Comparison of ENCODE assay signal across 7 cellular contexts in genomic region chr9:67468326-67468725, GRCh38.
DNase-seq lines count a peak whose midpoint lies in the region; ATAC-seq, FAIRE-seq and TF ChIP-seq lines count a peak whose summit lies in the region.
"Not testable (repeated sequence)": the region's sequence is repeated elsewhere in the genome, so short reads cannot be mapped to it uniquely, and the experiment has no call there.

No MANE protein-coding gene starts in this region.

- RAD21 ChIA-PET in GM12878 (lab: Charles Lee; ENCODE audit: unreplicated experiment), result not testable (repeated sequence)

- TF ChIP-seq RAD21 in GM12878 (IDR thresholded peaks at IDR 0.05; ENCODE audit: insufficient read depth, low read depth, low read length), result not testable (repeated sequence)

- not testable (repeated sequence) for FAIRE-seq in GM12878 (lab: Jason Lieb, UNC)

- not testable (repeated sequence) for H3K27ac ChIP-seq in GM12878 (ENCODE audit: control insufficient read depth, insufficient read depth)

- H3K4me1 ChIP-seq in GM12878 (ENCODE audit: control insufficient read depth, insufficient read depth, low read length), result not testable (repeated sequence)

- H4K20me1 ChIP-seq in GM12878 (ENCODE audit: control insufficient read depth, insufficient read depth), result not testable (repeated sequence)

- not testable (repeated sequence) for H3K9ac ChIP-seq in GM12878 (ENCODE audit: control insufficient read depth, insufficient read depth, low read length)

- DNase-seq in GM12878 (ENCODE audit: low read depth, low spot score), result not testable (repeated sequence)

- not testable (repeated sequence) for TF ChIP-seq CTCF in GM12878 (IDR thresholded peaks at IDR 0.05 in 2 of 3, conservative IDR thresholded peaks at IDR 0.05 in 1 of 3; ENCODE audit: control insufficient read depth in 2 of 3, extremely low read depth in 1 of 3, insufficient read depth in 1 of 3, low read depth in 3 of 3, low read length in 3 of 3)

- not testable (repeated sequence) for TF ChIP-seq POLR2A in GM12878 (IDR thresholded peaks at IDR 0.05; ENCODE audit: low read depth, low read length)

- not testable (repeated sequence) for H3K79me2 ChIP-seq in GM12878 (ENCODE audit: control insufficient read depth, insufficient read depth, low read length)

- not testable (repeated sequence) for H3K9me3 ChIP-seq in GM12878 (replicated peaks; ENCODE audit: control insufficient read depth, insufficient read depth, low read length)

- H3K36me3 ChIP-seq in GM12878 (ENCODE audit: control insufficient read depth in 2 of 2, insufficient read depth in 2 of 2, low read length in 1 of 2), result not testable (repeated sequence)

- not testable (repeated sequence) for BruUV-seq in GM12878 (replicated peaks; lab: Mats Ljungman, UMichigan)

- no CpG with 5 or more reads among the region's 1 CpG for WGBS in GM12878 (ENCODE audit: insufficient coverage, insufficient replicate concordance, low lambda C conversion rate, missing lambda C conversion rate)

- SMC1A ChIA-PET in GM12878 (lab: Charles Lee; ENCODE audit: uncharacterized antibody, unreplicated experiment), result not testable (repeated sequence)

- not testable (repeated sequence) for H2AFZ ChIP-seq in GM12878 (ENCODE audit: control insufficient read depth, low read depth, low read length)

- ATAC-seq in GM18502 (IDR thresholded peaks at IDR 0.05; ENCODE audit: poor library complexity, unreplicated experiment), result peak; percentile 70
- peak; percentile 81 for ATAC-seq in GM18907 (IDR thresholded peaks at IDR 0.05; ENCODE audit: unreplicated experiment)
- ATAC-seq in GM21390 (IDR thresholded peaks at IDR 0.05; ENCODE audit: unreplicated experiment), result peak; percentile 76
- ATAC-seq in HG02610 (IDR thresholded peaks at IDR 0.05; ENCODE audit: unreplicated experiment), result peak; percentile 80
- peak; percentile 74 for ATAC-seq in HG02870 (IDR thresholded peaks at IDR 0.05; ENCODE audit: unreplicated experiment)
- ATAC-seq in HG03432 (IDR thresholded peaks at IDR 0.05; ENCODE audit: unreplicated experiment), result peak; percentile 79
- peak; percentile 74 for ATAC-seq in GM12878

- H3K4me2 ChIP-seq in GM12878 (ENCODE audit: control insufficient read depth, insufficient read depth), result not testable (repeated sequence)

- not testable (repeated sequence) for H3K27me3 ChIP-seq in GM12878 (replicated peaks in 1 of 2; ENCODE audit: control insufficient read depth in 2 of 2, insufficient read depth in 2 of 2, low read length in 1 of 2)

- intact Hi-C loops in GM12878 (cut with micrococcal nuclease; ENCODE audit: unreplicated experiment), result not testable (repeated sequence)

- not testable (repeated sequence) for H3K4me3 ChIP-seq in GM12878

- CTCF ChIA-PET in GM12878 (lab: Yijun Ruan, JAX), result not testable (repeated sequence)

- not testable (repeated sequence) for TF ChIP-seq EP300 in GM12878 (IDR thresholded peaks at IDR 0.05; ENCODE audit: borderline replicate concordance in 1 of 2, control insufficient read depth in 1 of 2, low read depth in 2 of 2, low read length in 2 of 2)

- POLR2A ChIA-PET in GM12878 (lab: Charles Lee), result not testable (repeated sequence)

- in situ Hi-C loops in GM12878 (cut with MboI), result not testable (repeated sequence)
